32 cellular contexts compared by ENCODE assay signal in the genomic region with DNA sequence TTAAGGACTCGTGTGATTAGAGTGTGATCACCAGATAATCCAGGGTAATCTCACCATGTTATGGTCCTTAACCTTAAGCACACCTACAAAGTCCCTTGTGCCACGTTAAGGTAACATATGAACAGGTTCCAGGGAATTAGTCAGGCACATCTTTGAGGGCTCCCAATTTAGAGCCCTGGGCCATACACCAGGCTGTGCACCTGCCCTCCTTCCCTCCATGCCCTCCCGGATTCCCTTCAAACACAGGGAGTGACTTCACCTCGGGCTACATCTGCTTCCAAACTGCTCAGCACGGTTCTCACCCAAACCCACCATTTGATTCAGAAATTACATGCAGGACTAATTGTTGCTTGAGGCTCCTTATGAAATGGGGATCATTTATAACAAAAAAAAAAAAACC.
"Had no signal": no experiment of that assay in that cellular context is flagged by ENCODE, and none has a peak within 500 bp of the region (broad histone marks: within the 10 kb centered on the region; RNA-seq: fewer than 3 reads in every experiment).

No MANE protein-coding gene starts in this region.

- H3K4me3 ChIP-seq: adrenal gland, body of pancreas, cardiac muscle cell, colonic mucosa, esophagus squamous epithelium, gastroesophageal sphincter had no signal

- H3K27ac Mint-ChIP-seq: activated B cell treated with CpG ODN at 0.5 μM for 24 hours; activated CD8-positive, alpha-beta T cell treated with anti-CD3 and anti-CD28 coated beads for 36 hours; activated naive CD8-positive, alpha-beta T cell treated with anti-CD3 and anti-CD28 coated beads for 36 hours; activated naive CD8-positive, alpha-beta T cell treated with anti-CD3 and anti-CD28 coated beads, Interleukin-2, amount 50 U/mL, for 24 hours; activated T-helper 17 cell treated with anti-CD3 and anti-CD28 coated beads, Interleukin-2, amount 50 U/mL, for 72 hours; T-helper 17 cell; T-helper 2 cell treated with Interferon-gamma antibody and Interleukin-4, amounts not matched to agents 5 μg/mL and 100 μg/mL, for 36 hours had no signal

- ATAC-seq: activated CD4-positive, CD25-positive, alpha-beta regulatory T cell treated with anti-CD3 and anti-CD28 coated beads, Interleukin-2, amount 50 U/mL, for 24 hours; activated CD8-positive, alpha-beta T cell treated with anti-CD3 and anti-CD28 coated beads for 36 hours; activated naive CD8-positive, alpha-beta T cell treated with anti-CD3 and anti-CD28 coated beads, Interleukin-2, amount 50 U/mL, for 24 hours; activated T-cell treated with anti-CD3 and anti-CD28 coated beads, Interleukin-2, amount 50 U/mL, for 4 hours; activated T-helper 17 cell treated with anti-CD3 and anti-CD28 coated beads, Interleukin-2, amount 50 U/mL, for 72 hours; body of pancreas; gastroesophageal sphincter; T-helper 17 cell had no signal

- H3K4me1 ChIP-seq: adrenal gland, colonic mucosa had no signal

- DNase-seq: activated B cell treated with CpG ODN at 0.5 μM for 24 hours; activated CD4-positive, alpha-beta T cell treated with anti-CD3 and anti-CD28 coated beads for 48 hours; activated CD4-positive, alpha-beta T cell treated with anti-CD3 and anti-CD28 coated beads, Interleukin-2, amount 50 U/mL, for 1 hour; activated CD4-positive, alpha-beta T cell treated with anti-CD3 and anti-CD28 coated beads, Interleukin-2, amount 50 U/mL, for 48 hours; activated CD8-positive, alpha-beta T cell treated with anti-CD3 and anti-CD28 coated beads for 36 hours; activated effector memory CD4-positive, alpha-beta T cell treated with Interleukin-2 at 50 U/mL for 16 hours; activated gamma-delta T cell treated with Interleukin-2 at 50 U/mL for 16 hours; activated naive CD4-positive, alpha-beta T cell treated with anti-CD3 and anti-CD28 coated beads, Interleukin-2, amount 50 U/mL, for 16 hours; activated naive CD4-positive, alpha-beta T cell treated with Interleukin-2 at 50 U/mL for 16 hours; activated naive CD8-positive, alpha-beta T cell treated with anti-CD3 and anti-CD28 coated beads for 36 hours; activated naive CD8-positive, alpha-beta T cell treated with anti-CD3 and anti-CD28 coated beads, Interleukin-2, amount 50 U/mL, for 24 hours; activated T-cell treated with anti-CD3 and anti-CD28 coated beads, Interleukin-2, amount 50 U/mL, for 4 hours; adrenal gland; amygdala; aorta; body of pancreas; central memory CD4-positive, alpha-beta T cell; cerebellar nuclear complex; colonic mucosa; effector CD8-positive, alpha-beta T cell; erythroblast; esophagus squamous epithelium; foreskin melanocyte; T-helper 1 cell; T-helper 17 cell; T1000; WERI-Rb-1 had no signal

- H3K4me1 Mint-ChIP-seq: activated B cell treated with CpG ODN at 0.5 μM for 24 hours; activated naive CD8-positive, alpha-beta T cell treated with anti-CD3 and anti-CD28 coated beads for 36 hours; activated naive CD8-positive, alpha-beta T cell treated with anti-CD3 and anti-CD28 coated beads, Interleukin-2, amount 50 U/mL, for 24 hours; activated T-helper 17 cell treated with anti-CD3 and anti-CD28 coated beads, Interleukin-2, amount 50 U/mL, for 72 hours had no signal

- H3K27me3 ChIP-seq: adrenal gland, body of pancreas, cardiac muscle cell, colonic mucosa, gastroesophageal sphincter had no signal

- H3K9me3 Mint-ChIP-seq: activated CD8-positive, alpha-beta T cell treated with anti-CD3 and anti-CD28 coated beads for 36 hours; activated naive CD8-positive, alpha-beta T cell treated with anti-CD3 and anti-CD28 coated beads for 36 hours; activated naive CD8-positive, alpha-beta T cell treated with anti-CD3 and anti-CD28 coated beads, Interleukin-2, amount 50 U/mL, for 24 hours; activated T-cell treated with anti-CD3 and anti-CD28 coated beads, Interleukin-2, amount 50 U/mL, for 4 hours; activated T-helper 17 cell treated with anti-CD3 and anti-CD28 coated beads, Interleukin-2, amount 50 U/mL, for 72 hours; T-helper 2 cell treated with Interferon-gamma antibody and Interleukin-4, amounts not matched to agents 5 μg/mL and 100 μg/mL, for 36 hours had no signal

- H3K4me3 Mint-ChIP-seq: activated B cell treated with CpG ODN at 0.5 μM for 24 hours; activated CD8-positive, alpha-beta T cell treated with anti-CD3 and anti-CD28 coated beads for 36 hours; activated naive CD8-positive, alpha-beta T cell treated with anti-CD3 and anti-CD28 coated beads for 36 hours; activated naive CD8-positive, alpha-beta T cell treated with anti-CD3 and anti-CD28 coated beads, Interleukin-2, amount 50 U/mL, for 24 hours; activated T-cell treated with anti-CD3 and anti-CD28 coated beads, Interleukin-2, amount 50 U/mL, for 4 hours; activated T-helper 17 cell treated with anti-CD3 and anti-CD28 coated beads, Interleukin-2, amount 50 U/mL, for 72 hours; T-helper 17 cell; T-helper 2 cell treated with Interferon-gamma antibody and Interleukin-4, amounts not matched to agents 5 μg/mL and 100 μg/mL, for 36 hours had no signal

- H3K36me3 Mint-ChIP-seq: activated naive CD8-positive, alpha-beta T cell treated with anti-CD3 and anti-CD28 coated beads for 36 hours had no signal

- H3K27ac ChIP-seq: adrenal gland, body of pancreas, cardiac muscle cell, colonic mucosa, esophagus squamous epithelium, gastroesophageal sphincter, WERI-Rb-1 had no signal

- H3K36me3 ChIP-seq: adrenal gland, cardiac muscle cell, colonic mucosa, esophagus squamous epithelium, gastroesophageal sphincter, WERI-Rb-1 had no signal

- H3K9me3 ChIP-seq: adrenal gland, body of pancreas, colonic mucosa, esophagus squamous epithelium, gastroesophageal sphincter had no signal
